30 cellular contexts compared by ENCODE assay signal in genomic region chr20:58405504-58406291, GRCh38. TPM values are rescaled to one million over a fixed set of nuclear protein-coding genes. Genes with fewer than 3 reads are reported as not detected.
DNase-seq lines count a peak whose midpoint lies in the region; ATAC-seq lines count a peak whose summit lies in the region.
"Had no signal": no experiment of that assay in that cellular context is flagged by ENCODE, and none has a peak within 500 bp of the region (broad histone marks: within the 10 kb centered on the region; RNA-seq: fewer than 3 reads in every experiment).

No MANE protein-coding gene starts in this region.

- no peaks in the 10 kb centered on the region for H3K27me3 ChIP-seq in effector memory CD4-positive, alpha-beta T cell (replicated peaks; ENCODE audit: control insufficient read depth, insufficient read depth, low read length, poor library complexity, severe bottlenecking)
- H3K27me3 ChIP-seq: BLaER1 treated with 17β-estradiol and CSF1 and Interleukin-3, amounts not matched to agents 10 nM and 100 nM; colonic mucosa; thyroid gland had no signal

- peak; percentile 25 for ATAC-seq in left ventricle myocardium superior
- ATAC-seq in Right ventricle myocardium superior (ENCODE audit: poor library complexity), result no peak
- ATAC-seq in left lobe of liver, result peak; percentile 29
- ATAC-seq: activated T-helper 17 cell treated with anti-CD3 and anti-CD28 coated beads, Interleukin-2, amount 50 U/mL, for 72 hours; HCT116; HepG2; left colon; naive thymus-derived CD8-positive, alpha-beta T cell; stimulated activated naive CD8-positive, alpha-beta T cell treated with anti-CD3 and anti-CD28 coated beads, Interleukin-15, amount 100 ng/mL, for 72 hours had no signal

- peak overlapping the region; percentile 36 for H3K4me3 ChIP-seq in SK-N-MC
- no peak overlapping the region for H3K4me3 ChIP-seq in effector memory CD4-positive, alpha-beta T cell (ENCODE audit: insufficient read depth, low read depth, low read length, poor library complexity, severe bottlenecking)
- H3K4me3 ChIP-seq: BLaER1 treated with 17β-estradiol and CSF1 and Interleukin-3, amounts not matched to agents 10 nM and 100 nM; colonic mucosa; thyroid gland had no signal

- peaks cover 8% of the 10 kb centered on the region for H3K36me3 ChIP-seq in SK-N-MC (ENCODE audit: insufficient read depth, low read length)
- no peaks in the 10 kb centered on the region for H3K36me3 ChIP-seq in effector memory CD4-positive, alpha-beta T cell (ENCODE audit: control insufficient read depth, insufficient read depth, low read length)
- H3K36me3 ChIP-seq: colonic mucosa, thyroid gland had no signal

- no peak overlapping the region for H3K9ac ChIP-seq in SK-N-MC (ENCODE audit: insufficient read length)
- H3K9ac ChIP-seq: BLaER1 treated with 17β-estradiol and CSF1 and Interleukin-3, amounts not matched to agents 10 nM and 100 nM had no signal

- DNase-seq in left ventricle myocardium superior (no peak), Right ventricle myocardium superior (no peak), SK-N-MC (ENCODE audit: low read depth, low spot score) (no peak), left lobe of liver (ENCODE audit: low spot score) (no peak), GM19240 (ENCODE audit: insufficient read length, low spot score) (no peak)
- no peak for DNase-seq in stimulated activated CD8-positive, alpha-beta memory T cell treated with anti-CD3 and anti-CD28 coated beads, Interleukin-4, amount 100 ng/mL, for 48 hours
- DNase-seq in effector memory CD4-positive, alpha-beta T cell, result no peak
- DNase-seq: activated CD4-positive, alpha-beta memory T cell treated with anti-CD3 and anti-CD28 coated beads for 36 hours; activated CD4-positive, CD25-positive, alpha-beta regulatory T cell treated with anti-CD3 and anti-CD28 coated beads, Interleukin-2, amount 50 U/mL, for 72 hours; activated CD8-positive, alpha-beta memory T cell treated with anti-CD3 and anti-CD28 coated beads, Interleukin-2, amount 50 U/mL, for 48 hours; activated naive CD4-positive, alpha-beta T cell treated with anti-CD3 and anti-CD28 coated beads, Interleukin-2, amount 50 U/mL, for 16 hours; amygdala; colonic mucosa; effector CD8-positive, alpha-beta T cell; hippocampal formation; left colon; midbrain; naive thymus-derived CD8-positive, alpha-beta T cell; NCI-H1048; NCI-H187; NCI-H69; occipital lobe; stimulated activated naive CD8-positive, alpha-beta T cell treated with anti-CD3 and anti-CD28 coated beads, Interleukin-15, amount 100 ng/mL, for 72 hours; T-helper 2 cell; thyroid gland had no signal

- intact Hi-C loops in left ventricle myocardium superior (cut with micrococcal nuclease) (no loop called here), Right ventricle myocardium superior (cut with DNase I) (no loop called here)

- peaks cover 11% of the 10 kb centered on the region for H3K4me1 ChIP-seq in effector memory CD4-positive, alpha-beta T cell (ENCODE audit: control insufficient read depth, insufficient read depth, low read length, poor library complexity, severe bottlenecking)
- H3K4me1 ChIP-seq: colonic mucosa had no signal

- peak overlapping the region; percentile 94 for H3K27ac ChIP-seq in SK-N-MC
- no peak overlapping the region for H3K27ac ChIP-seq in effector memory CD4-positive, alpha-beta T cell (ENCODE audit: insufficient read depth, low read length, poor library complexity, severe bottlenecking)
- H3K27ac ChIP-seq: colonic mucosa, HL-60, thyroid gland had no signal

- H3K9me3 ChIP-seq in SK-N-MC (ENCODE audit: low read depth, low read length), result 0 out of 2 replicates have a peak, but pooled peaks cover under 1% of the 10 kb centered on the region
- H3K9me3 ChIP-seq in effector memory CD4-positive, alpha-beta T cell (ENCODE audit: control insufficient read depth, low read length), result no peaks in the 10 kb centered on the region
- H3K9me3 ChIP-seq: colonic mucosa, thyroid gland had no signal

RNA-seq across cellular contexts. Expression of gene VAPB, which starts 16.7 kb away (rescaled TPM):
- total RNA-seq in left ventricle myocardium superior (74.5 TPM), Right ventricle myocardium superior (66.7 TPM), left lobe of liver (41.6 TPM)
